In genomic region chr5:139294372-139295165, GRCh38 we compare ENCODE assay signal across 8 cellular contexts. TPM values are rescaled to one million over a fixed set of nuclear protein-coding genes. Genes with fewer than 3 reads are reported as not detected.
DNase-seq lines count a peak whose midpoint lies in the region; ATAC-seq and TF ChIP-seq lines count a peak whose summit lies in the region.

No MANE protein-coding gene starts in this region.

- CTCF ChIA-PET in PC-3 (lab: Charles Lee) = no interaction called here

- peak overlapping the region; percentile 97 to 99 (median 99) for H3K4me3 Mint-ChIP-seq in nephron

- H3F3A ChIP-seq in PC-3 (ENCODE audit: low read length, unreplicated experiment) = no peaks in the 10 kb centered on the region

- DNase-seq in COR-L47 (lab: John Stamatoyannopoulos, UW) = peak; percentile 79
- peak; percentile 79 for DNase-seq in HK-2 (ENCODE audit: unreplicated experiment)
- peak; percentile 55 for DNase-seq in PC-3
- DNase-seq in activated T-helper 9 cell treated with anti-CD3 and anti-CD28 coated beads, Interleukin-2, amount 50 U/mL, for 16 hours (ENCODE audit: low read depth) = peak; percentile 47
- DNase-seq in fibroblast of the aortic adventitia (ENCODE audit: low read depth) = peak; percentile 77
- peak; percentile 81 for DNase-seq in superior temporal gyrus (ENCODE audit: extremely low spot score)

- no peaks in the 10 kb centered on the region for H3K27me3 ChIP-seq in PC-3 (ENCODE audit: low read length)

- H3K4me2 ChIP-seq in PC-3 (ENCODE audit: low read length) = peak overlapping the region; percentile 85

- H3K27ac ChIP-seq in PC-3 (ENCODE audit: low read length) = peak overlapping the region; percentile 88

- peak overlapping the region; percentile 99 to 100 (median 100) for H3K27ac Mint-ChIP-seq in nephron

- H3K36me3 Mint-ChIP-seq in nephron (ENCODE audit: low read depth) = peaks cover 8% of the 10 kb centered on the region

- peaks cover 3% of the 10 kb centered on the region for H3K27me3 Mint-ChIP-seq in nephron (ENCODE audit: low read depth)

- H3K4me3 ChIP-seq in PC-3 (ENCODE audit: low read length) = peak overlapping the region; percentile 97
- peak overlapping the region; percentile 96 for H3K4me3 ChIP-seq in fibroblast of the aortic adventitia (ENCODE audit: low read depth, low read length)

- H3K4me1 ChIP-seq in PC-3 (ENCODE audit: insufficient read depth, low read length) = peaks cover 21% of the 10 kb centered on the region; the same call in 1 of the 2 replicates

- 0 out of 2 replicates have a peak, but pooled peaks cover 5% of the 10 kb centered on the region for H3K36me3 ChIP-seq in PC-3 (ENCODE audit: low read depth, low read length)

- POLR2A ChIA-PET in PC-3 (lab: Charles Lee; ENCODE audit: unreplicated experiment) = interaction anchor here (0.6 to 1.1 kb wide), 3 partner anchors 14 to 97 kb away, joined by 3 to 4 read pairs (median 3); no protein-coding TSS in a partner anchor

- peak; percentile 33 for ATAC-seq in GM19395 (IDR thresholded peaks at IDR 0.05; ENCODE audit: unreplicated experiment)
- ATAC-seq in PC-3 = peak; percentile 44

- H4K20me1 ChIP-seq in PC-3 (ENCODE audit: low read length) = peaks cover 53% of the 10 kb centered on the region

- H3K9me3 Mint-ChIP-seq in nephron = no peaks in the 10 kb centered on the region

- BruUV-seq in PC-3 (replicated peaks; lab: Mats Ljungman, UMichigan) = TSS peak; percentile 28

- no peaks in the 10 kb centered on the region for H3K9me3 ChIP-seq in PC-3 (ENCODE audit: low read length)

- H3K9me2 ChIP-seq in PC-3 (replicated peaks; ENCODE audit: low read length) = no peaks in the 10 kb centered on the region

- H3K4me1 Mint-ChIP-seq in nephron = peaks cover 44% of the 10 kb centered on the region

- H3K79me2 ChIP-seq in PC-3 (ENCODE audit: low read length) = peaks cover 66% of the 10 kb centered on the region

- H2AFZ ChIP-seq in PC-3 (ENCODE audit: low read length) = peak overlapping the region; percentile 70; the same call in 1 of the 2 replicates

- peak overlapping the region; percentile 100 for H3K9ac ChIP-seq in PC-3 (ENCODE audit: low read length)

- intact Hi-C loops in PC-3 (cut with micrococcal nuclease) = no loop called here

- peak; percentile 49 for TF ChIP-seq CTCF in PC-3 (conservative IDR thresholded peaks at IDR 0.05; ENCODE audit: low read depth, low read length)
- peak; percentile 38 for TF ChIP-seq CTCF in fibroblast of the aortic adventitia (IDR thresholded peaks at IDR 0.05; ENCODE audit: insufficient read depth, low read length)
- peak in 1 of 3 experiments; percentile 36 for TF ChIP-seq CTCF in nephron (IDR thresholded peaks at IDR 0.05; ENCODE audit: unreplicated experiment in 3 of 3)

RNA-seq across cellular contexts. Expression of gene MATR3, which starts 1.0 kb away (rescaled TPM):
- total RNA-seq in PC-3 (2014; rRNA removed) = 139 and 162 TPM in 2 replicates
- 274 and 438 TPM in 2 replicates for total RNA-seq in fibroblast of the aortic adventitia (ENCODE audit: low replicate concordance)

RNA-seq across cellular contexts. Expression of gene PAIP2, which starts 47.1 kb away (rescaled TPM):
- 35.1 and 39.3 TPM in 2 replicates for total RNA-seq in PC-3 (2014; rRNA removed)
- total RNA-seq in fibroblast of the aortic adventitia (ENCODE audit: low replicate concordance) = 70.9 and 77.3 TPM in 2 replicates

Comparison
In these comparisons a context has a peak if more than half of its experiments do, and no peak if none do; other contexts are left out.
1. Peak in every context shown above with its lines: DNase-seq, ATAC-seq, H3K4me3 ChIP-seq and H3K27ac ChIP-seq.